ENCODE assay signal across 1 cellular context in the genomic region with DNA sequence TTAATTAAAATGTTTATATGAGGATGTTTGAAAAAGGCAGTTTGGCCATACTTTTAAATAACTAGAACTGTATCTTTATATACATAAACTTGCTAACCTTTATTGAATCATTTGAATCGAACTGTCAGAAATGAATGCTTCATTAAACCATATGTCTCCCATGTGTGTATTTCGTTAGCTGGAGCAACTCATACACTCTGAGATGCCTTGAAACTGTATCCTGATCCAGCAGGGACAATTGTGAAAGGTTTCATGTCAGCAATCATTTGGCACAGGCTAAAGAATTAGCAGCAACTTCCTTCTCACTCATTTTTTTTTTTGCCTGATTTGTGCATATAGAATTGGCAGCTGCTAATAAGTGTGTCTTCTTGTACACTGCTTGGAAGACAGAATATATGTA.
TF ChIP-seq lines count a peak whose summit lies in the region.

No MANE protein-coding gene starts in this region.

TF ChIP-seq in IMR-90, 13 proteins besides CTCF, POLR2A, EP300 and RAD21 (continued from another document):
- TF ChIP-seq, protein P1, sequence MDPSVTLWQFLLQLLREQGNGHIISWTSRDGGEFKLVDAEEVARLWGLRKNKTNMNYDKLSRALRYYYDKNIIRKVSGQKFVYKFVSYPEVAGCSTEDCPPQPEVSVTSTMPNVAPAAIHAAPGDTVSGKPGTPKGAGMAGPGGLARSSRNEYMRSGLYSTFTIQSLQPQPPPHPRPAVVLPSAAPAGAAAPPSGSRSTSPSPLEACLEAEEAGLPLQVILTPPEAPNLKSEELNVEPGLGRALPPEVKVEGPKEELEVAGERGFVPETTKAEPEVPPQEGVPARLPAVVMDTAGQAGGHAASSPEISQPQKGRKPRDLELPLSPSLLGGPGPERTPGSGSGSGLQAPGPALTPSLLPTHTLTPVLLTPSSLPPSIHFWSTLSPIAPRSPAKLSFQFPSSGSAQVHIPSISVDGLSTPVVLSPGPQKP (IDR thresholded peaks at IDR 0.05; ENCODE audit: borderline replicate concordance, low read depth, low read length) = no peak
